ENCODE assay signal across 10 cellular contexts in the genomic region with DNA sequence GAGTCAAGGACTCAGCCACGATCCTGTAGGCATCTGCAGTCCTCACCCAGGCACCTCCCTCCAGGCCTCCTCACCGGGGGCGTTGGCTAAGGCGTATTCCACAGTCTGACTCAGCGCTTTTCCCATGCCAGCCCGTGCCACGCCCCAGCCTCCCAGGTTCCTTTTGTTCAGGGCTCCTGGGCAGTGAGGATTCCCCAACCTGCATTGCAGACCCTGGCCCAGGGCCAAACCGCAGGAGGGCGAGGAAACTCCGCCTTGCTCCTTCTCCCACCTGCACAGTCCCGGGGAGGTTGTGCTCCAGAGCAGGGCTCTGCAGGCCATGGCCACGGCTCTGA.
A peak's percentile ranks its signal among the peaks of the same experiment; 100 is the strongest.
DNase-seq lines count a peak whose midpoint lies in the region; ATAC-seq and TF ChIP-seq lines count a peak whose summit lies in the region.
"Had no signal": no experiment of that assay in that cellular context is flagged by ENCODE, and none has a peak within 500 bp of the region (broad histone marks: within the 10 kb centered on the region; RNA-seq: fewer than 3 reads in every experiment).

No MANE protein-coding gene starts in this region.

- H3K4me3 ChIP-seq in lung: no peak overlapping the region

- peak overlapping the region; percentile 45 for H3K27ac ChIP-seq in KOPT-K1 (ENCODE audit: low read depth, low read length, poor library complexity, severe bottlenecking)
- H3K27ac ChIP-seq in lung (ENCODE audit: low read depth in 1 of 2, low read length in 1 of 2): no peak overlapping the region
- H3K27ac ChIP-seq: C4-2B had no signal

- no peak for TF ChIP-seq POLR2A in GM18505 (IDR thresholded peaks at IDR 0.05; ENCODE audit: borderline replicate concordance, extremely low read depth, insufficient read depth, insufficient read length)

- TF ChIP-seq CTCF in lung (IDR thresholded peaks at IDR 0.05; ENCODE audit: control extremely low read depth, extremely low read depth): no peak

- H3K36me3 ChIP-seq in KOPT-K1 (ENCODE audit: insufficient read depth, low read length) (no peaks in the 10 kb centered on the region), lung (ENCODE audit: control insufficient read depth in 2 of 2, insufficient read depth in 2 of 2, low read length in 2 of 2) (no peaks in the 10 kb centered on the region)

- H3K4me1 ChIP-seq in lung (ENCODE audit: control insufficient read depth in 2 of 2, insufficient read depth in 2 of 2, low read length in 2 of 2): peaks cover 0 to 2% of the 10 kb centered on the region in 2 donors

- in situ Hi-C loops in Caki2 (cut with HindIII; ENCODE audit: low pct_unique_long_range_greater_than_20kb, low sequenced_read_pairs): no loop called here

- no peaks in the 10 kb centered on the region for H3K27me3 ChIP-seq in lung (ENCODE audit: control insufficient read depth, insufficient read depth)

- peak; percentile 58 for ATAC-seq in lung (ENCODE audit: insufficient read depth, low FRiP score)
- no peak for ATAC-seq in GM18505 (IDR thresholded peaks at IDR 0.05; ENCODE audit: unreplicated experiment)
- ATAC-seq in HG03460 (IDR thresholded peaks at IDR 0.05; ENCODE audit: unreplicated experiment): no peak

- DNase-seq in Caki2 (ENCODE audit: low read depth) (peak; percentile 90), SW480 (ENCODE audit: low spot score) (peak; percentile 87), lung (ENCODE audit: low spot score) (peak; percentile 61), C1 segment of cervical spinal cord (lab: John Stamatoyannopoulos, UW) (no peak)
- DNase-seq in stimulated activated CD4-positive, alpha-beta T cell treated with anti-CD3 and anti-CD28 coated beads, Interleukin-4, amount 100 ng/mL, for 24 hours: no peak
- DNase-seq: stimulated activated naive CD4-positive, alpha-beta T cell treated with Interleukin-2 at 50 U/mL for 16 hours had no signal

- H3K9me3 ChIP-seq in KOPT-K1 (ENCODE audit: insufficient read depth, low read length, poor library complexity, severe bottlenecking) (no peaks in the 10 kb centered on the region), lung (ENCODE audit: control insufficient read depth in 2 of 2, insufficient read depth in 1 of 2, low read length in 1 of 2) (peaks cover 0 to 5% of the 10 kb centered on the region in 2 donors)

- WGBS in lung, 2 donors: 53 to 60% methylated on average over 12 of the region's 12 CpGs

Comparison
In these comparisons a context has a peak if more than half of its experiments do, and no peak if none do; other contexts are left out.
1. DNase-seq: peak in Caki2 (single experiment), SW480 (single experiment) and lung (single experiment); none in C1 segment of cervical spinal cord (0 of 14) and stimulated activated CD4-positive, alpha-beta T cell treated with anti-CD3 and anti-CD28 coated beads, Interleukin-4, amount 100 ng/mL, for 24 hours (single experiment).